ENCODE assay signal across 9 cellular contexts in genomic region chr12:6612652-6613014, GRCh38. TPM values are rescaled to one million over a fixed set of nuclear protein-coding genes. Genes with fewer than 3 reads are reported as not detected.
DNase-seq lines count a peak whose midpoint lies in the region; ATAC-seq and TF ChIP-seq lines count a peak whose summit lies in the region.
"Had no signal": no experiment of that assay in that cellular context is flagged by ENCODE, and none has a peak within 500 bp of the region (broad histone marks: within the 10 kb centered on the region; RNA-seq: fewer than 3 reads in every experiment).

No MANE protein-coding gene starts in this region.

- no peaks in the 10 kb centered on the region for H3K79me2 ChIP-seq in mesendoderm (ENCODE audit: control insufficient read depth, insufficient read depth, low read length)

- H3K4me1 ChIP-seq in mesendoderm (ENCODE audit: control insufficient read depth, low read depth, low read length): peaks cover 14% of the 10 kb centered on the region
- H3K4me1 ChIP-seq in tibial artery: peaks cover 0 to 41% (median 31%) of the 10 kb centered on the region in 4 donors

- H3K79me1 ChIP-seq in mesendoderm (ENCODE audit: low read length): no peaks in the 10 kb centered on the region

- H3K4ac ChIP-seq in mesendoderm (ENCODE audit: low read depth, low read length): peak overlapping the region; percentile 44

- no peak for DNase-seq in activated T-cell treated with anti-CD3 and anti-CD28 coated beads, Interleukin-2, amount 50 U/mL, for 24 hours
- no peak for DNase-seq in activated T-cell treated with anti-CD3 and anti-CD28 coated beads, Interleukin-2, amount 50 U/mL, for 1 hour
- DNase-seq in activated naive CD8-positive, alpha-beta T cell treated with anti-CD3 and anti-CD28 coated beads, Interleukin-2, amount 10 ng/mL, durations not matched to agents 7 days and 5 days: no peak
- no peak for DNase-seq in mesendoderm
- DNase-seq in tibial artery: no peak
- DNase-seq in pons (ENCODE audit: low spot score): no peak
- no peak for DNase-seq in NCI-H2196 (lab: John Stamatoyannopoulos, UW; ENCODE audit: unreplicated experiment)
- DNase-seq in activated CD4-positive, CD25-positive, alpha-beta regulatory T cell treated with anti-CD3 and anti-CD28 coated beads, Interleukin-2, amount 50 U/mL, for 72 hours: no peak
- DNase-seq: activated CD4-positive, alpha-beta T cell treated with anti-CD3 and anti-CD28 coated beads for 1 hour had no signal

- no peak overlapping the region for H2AK5ac ChIP-seq in mesendoderm (ENCODE audit: low read length)

- H3K4me3 Mint-ChIP-seq in activated T-cell treated with anti-CD3 and anti-CD28 coated beads, Interleukin-2, amount 50 U/mL, for 24 hours: no peak overlapping the region
- H3K4me3 Mint-ChIP-seq in activated naive CD8-positive, alpha-beta T cell treated with anti-CD3 and anti-CD28 coated beads, Interleukin-2, amount 10 ng/mL, durations not matched to agents 7 days and 5 days: peak overlapping the region; percentile 74

- no peaks in the 10 kb centered on the region for H3K36me3 Mint-ChIP-seq in activated T-cell treated with anti-CD3 and anti-CD28 coated beads, Interleukin-2, amount 50 U/mL, for 24 hours (ENCODE audit: low read depth)
- no peaks in the 10 kb centered on the region for H3K36me3 Mint-ChIP-seq in activated naive CD8-positive, alpha-beta T cell treated with anti-CD3 and anti-CD28 coated beads, Interleukin-2, amount 10 ng/mL, durations not matched to agents 7 days and 5 days

- intact Hi-C loops in tibial artery (cut with DNase I; ENCODE audit: low total_unique reads): loop anchor here (5.0 to 10.0 kb wide), 3 partner anchors 52 to 240 kb away; partner anchors contain the start of genes CDCA3, ING4, LAG3 and USP5

- H3K4me3 ChIP-seq in mesendoderm (ENCODE audit: low read length): no peak overlapping the region
- peak overlapping the region in 1 of 2 donors; percentile 34 for H3K4me3 ChIP-seq in tibial artery

- no peak overlapping the region for H3K23ac ChIP-seq in mesendoderm (ENCODE audit: low read length)

- no CpG with 5 or more reads among the region's 7 CpGs for WGBS in mesendoderm (ENCODE audit: extremely low coverage, insufficient coverage, low lambda C conversion rate)

- no peak for TF ChIP-seq CTCF in tibial artery (IDR thresholded peaks at IDR 0.05)

- peak overlapping the region; percentile 57 for H4K8ac ChIP-seq in mesendoderm (ENCODE audit: low read depth, low read length)

- H3K27ac ChIP-seq in mesendoderm (ENCODE audit: low read depth, low read length) (peak overlapping the region; percentile 82), tibial artery (peak overlapping the region; percentile 92 to 98)

- no peak overlapping the region for H2BK120ac ChIP-seq in mesendoderm (ENCODE audit: low read depth, low read length)

- H3K9ac ChIP-seq in mesendoderm (ENCODE audit: low read length): peak overlapping the region; percentile 89

- H3K9me3 Mint-ChIP-seq in activated T-cell treated with anti-CD3 and anti-CD28 coated beads, Interleukin-2, amount 50 U/mL, for 24 hours: no peaks in the 10 kb centered on the region
- no peaks in the 10 kb centered on the region for H3K9me3 Mint-ChIP-seq in activated naive CD8-positive, alpha-beta T cell treated with anti-CD3 and anti-CD28 coated beads, Interleukin-2, amount 10 ng/mL, durations not matched to agents 7 days and 5 days

- peak overlapping the region; percentile 50 for H3K27ac Mint-ChIP-seq in activated T-cell treated with anti-CD3 and anti-CD28 coated beads, Interleukin-2, amount 50 U/mL, for 24 hours
- H3K27ac Mint-ChIP-seq in activated naive CD8-positive, alpha-beta T cell treated with anti-CD3 and anti-CD28 coated beads, Interleukin-2, amount 10 ng/mL, durations not matched to agents 7 days and 5 days: peak overlapping the region; percentile 87

- H3K56ac ChIP-seq in mesendoderm (ENCODE audit: low read length): peak overlapping the region; percentile 91

- no peaks in the 10 kb centered on the region for H3K27me3 Mint-ChIP-seq in activated T-cell treated with anti-CD3 and anti-CD28 coated beads, Interleukin-2, amount 50 U/mL, for 24 hours
- H3K27me3 Mint-ChIP-seq in activated naive CD8-positive, alpha-beta T cell treated with anti-CD3 and anti-CD28 coated beads, Interleukin-2, amount 10 ng/mL, durations not matched to agents 7 days and 5 days: no peaks in the 10 kb centered on the region

- H4K5ac ChIP-seq in mesendoderm (ENCODE audit: low read length): no peak overlapping the region

- no peaks in the 10 kb centered on the region for H3K9me3 ChIP-seq in tibial artery

- H3K27me3 ChIP-seq in mesendoderm (ENCODE audit: insufficient read depth, low read length, poor library complexity): no peaks in the 10 kb centered on the region
- no peaks in the 10 kb centered on the region for H3K27me3 ChIP-seq in tibial artery

- no peak overlapping the region for H2BK5ac ChIP-seq in mesendoderm (ENCODE audit: low read length)

- no peak overlapping the region for H2BK15ac ChIP-seq in mesendoderm (replicated peaks; ENCODE audit: low read depth)

- peaks cover 38% of the 10 kb centered on the region for H3K4me1 Mint-ChIP-seq in activated T-cell treated with anti-CD3 and anti-CD28 coated beads, Interleukin-2, amount 50 U/mL, for 24 hours (ENCODE audit: low read depth)
- H3K4me1 Mint-ChIP-seq in activated naive CD8-positive, alpha-beta T cell treated with anti-CD3 and anti-CD28 coated beads, Interleukin-2, amount 10 ng/mL, durations not matched to agents 7 days and 5 days: peaks cover 43% of the 10 kb centered on the region

- POLR2A ChIA-PET in activated naive CD8-positive, alpha-beta T cell treated with anti-CD3 and anti-CD28 coated beads, Interleukin-2, amount 10 ng/mL, durations not matched to agents 7 days and 5 days (lab: Charles Lee): interaction anchor here (0.6 to 4.3 kb wide), 14 partner anchors 8 to 331 kb away, joined by 3 to 28 read pairs (median 6); partner anchors contain the start of genes C12orf57, CDCA3, COPS7A and GAPDH

- no peak for ATAC-seq in activated naive CD8-positive, alpha-beta T cell treated with anti-CD3 and anti-CD28 coated beads, Interleukin-2, amount 10 ng/mL, durations not matched to agents 7 days and 5 days (ENCODE audit: low read depth)

- H3K36me3 ChIP-seq in mesendoderm (ENCODE audit: control insufficient read depth, insufficient read depth, low read length) (no peaks in the 10 kb centered on the region), tibial artery (no peaks in the 10 kb centered on the region)

- H3K4me2 ChIP-seq in mesendoderm (ENCODE audit: low read length): peak overlapping the region; percentile 13

- H3K18ac ChIP-seq in mesendoderm (ENCODE audit: low read length): peak overlapping the region; percentile 93

RNA-seq across cellular contexts. Expression of gene CHD4, which starts 5.5 kb away (rescaled TPM):
- total RNA-seq in activated naive CD8-positive, alpha-beta T cell treated with anti-CD3 and anti-CD28 coated beads, Interleukin-2, amount 10 ng/mL, durations not matched to agents 7 days and 5 days: 100 to 1,000 TPM; 273 to 277 TPM
- 145 TPM for polyA plus RNA-seq in mesendoderm (2013, experiment 1 of 2)
- 139 TPM for polyA plus RNA-seq in mesendoderm (2013, experiment 2 of 2)

RNA-seq across cellular contexts. Expression of gene LPAR5, which starts 23.1 kb away (rescaled TPM):
- total RNA-seq in activated naive CD8-positive, alpha-beta T cell treated with anti-CD3 and anti-CD28 coated beads, Interleukin-2, amount 10 ng/mL, durations not matched to agents 7 days and 5 days: 10 to 100 TPM; 19.4 to 20.9 TPM
- 0.37 TPM for polyA plus RNA-seq in mesendoderm (2013, experiment 1 of 2)
- 0.28 TPM for polyA plus RNA-seq in mesendoderm (2013, experiment 2 of 2)

RNA-seq across cellular contexts. Expression of gene ACRBP, which starts 34.6 kb away (rescaled TPM):
- 1 to 10 TPM; 8.0 to 8.8 TPM for total RNA-seq in activated naive CD8-positive, alpha-beta T cell treated with anti-CD3 and anti-CD28 coated beads, Interleukin-2, amount 10 ng/mL, durations not matched to agents 7 days and 5 days
- 0.38 TPM for polyA plus RNA-seq in mesendoderm (2013, experiment 1 of 2)
- 0.55 TPM for polyA plus RNA-seq in mesendoderm (2013, experiment 2 of 2)

RNA-seq across cellular contexts. Expression of gene NOP2, which starts 44.5 kb away (rescaled TPM):
- 10 to 100 TPM; 76.1 to 78.6 TPM for total RNA-seq in activated naive CD8-positive, alpha-beta T cell treated with anti-CD3 and anti-CD28 coated beads, Interleukin-2, amount 10 ng/mL, durations not matched to agents 7 days and 5 days
- polyA plus RNA-seq in mesendoderm (2013, experiment 1 of 2): 68.0 TPM
- polyA plus RNA-seq in mesendoderm (2013, experiment 2 of 2): 67.6 TPM

RNA-seq across cellular contexts. Expression of gene ING4, which starts 50.3 kb away (rescaled TPM):
- 10 to 100 TPM; 46.9 to 49.3 TPM for total RNA-seq in activated naive CD8-positive, alpha-beta T cell treated with anti-CD3 and anti-CD28 coated beads, Interleukin-2, amount 10 ng/mL, durations not matched to agents 7 days and 5 days
- polyA plus RNA-seq in mesendoderm (2013, experiment 1 of 2): 11.7 TPM
- 11.7 TPM for polyA plus RNA-seq in mesendoderm (2013, experiment 2 of 2)
